In genomic region chr15:96347181-96348111, GRCh38 we compare ENCODE assay signal across 12 cellular contexts. TPM values are rescaled to one million over a fixed set of nuclear protein-coding genes. Genes with fewer than 3 reads are reported as not detected.
A peak's percentile ranks its signal among the peaks of the same experiment; 100 is the strongest.
DNase-seq lines count a peak whose midpoint lies in the region; TF ChIP-seq lines count a peak whose summit lies in the region.
"Had no signal": no experiment of that assay in that cellular context is flagged by ENCODE, and none has a peak within 500 bp of the region (broad histone marks: within the 10 kb centered on the region; RNA-seq: fewer than 3 reads in every experiment).

No MANE protein-coding gene starts in this region.

- H3K9me3 Mint-ChIP-seq in immature natural killer cell: peaks cover 0 to 46% (median 3%) of the 10 kb centered on the region in 6 donors

- no peak for DNase-seq in AG10803 (ENCODE audit: low read depth)
- no peak for DNase-seq in SK-N-MC (ENCODE audit: low read depth, low spot score)
- DNase-seq in foreskin fibroblast: no peak
- DNase-seq in osteoblast (ENCODE audit: insufficient read length, low spot score, missing footprints): no peak
- no peak for DNase-seq in effector CD4-positive, alpha-beta T cell
- DNase-seq in NCI-H2196 treated with DMSO at 0.1 percent for 48 hours (lab: John Stamatoyannopoulos, UW; ENCODE audit: unreplicated experiment): no peak
- no peak for DNase-seq in NCI-H226
- DNase-seq in immature natural killer cell: no peak
- DNase-seq: CD4-positive, CD25-positive, alpha-beta regulatory T cell; hypothalamus; stimulated activated CD4-positive, alpha-beta T cell treated with anti-CD3 and anti-CD28 coated beads, Interleukin-2, amount 100 ng/mL, for 24 hours; T-helper 1 cell had no signal

- H3K27me3 Mint-ChIP-seq in immature natural killer cell (ENCODE audit: low read depth in 3 of 3): peaks cover 33 to 78% (median 59%) of the 10 kb centered on the region in 3 donors

- H3K4me2 ChIP-seq in osteoblast (ENCODE audit: insufficient read depth, low read length): peak overlapping the region; percentile 21

- H3K9me3 ChIP-seq in SK-N-MC (ENCODE audit: low read depth, low read length) (no peaks in the 10 kb centered on the region), osteoblast (ENCODE audit: low read depth, low read length) (no peaks in the 10 kb centered on the region)

- H3K4me3 Mint-ChIP-seq in immature natural killer cell: no peak overlapping the region

- peaks cover 0 to 10% (median 5%) of the 10 kb centered on the region in 3 donors for H3K36me3 Mint-ChIP-seq in immature natural killer cell
- H3K36me3 Mint-ChIP-seq: CD4-positive, CD25-positive, alpha-beta regulatory T cell had no signal

- no peak overlapping the region for H2AFZ ChIP-seq in osteoblast (ENCODE audit: low read length)

- peak overlapping the region; percentile 79; the same call in 1 of the 2 replicates for H3K27ac ChIP-seq in SK-N-MC
- peak overlapping the region; percentile 34 for H3K27ac ChIP-seq in osteoblast (ENCODE audit: low read depth, low read length)

- peaks cover 35% of the 10 kb centered on the region for H3K4me1 ChIP-seq in osteoblast (ENCODE audit: insufficient read depth, low read length)

- no peaks in the 10 kb centered on the region for H4K20me1 ChIP-seq in osteoblast (ENCODE audit: insufficient read depth, low read length)

- H3K36me3 ChIP-seq in SK-N-MC (ENCODE audit: insufficient read depth, low read length) (no peaks in the 10 kb centered on the region; the same call in 1 of the 2 replicates), osteoblast (ENCODE audit: insufficient read depth, low read length) (peaks cover 9% of the 10 kb centered on the region)

- H3K4me1 Mint-ChIP-seq in immature natural killer cell: no peaks in the 10 kb centered on the region

- TF ChIP-seq CTCF in AG10803 (conservative IDR thresholded peaks at IDR 0.05; ENCODE audit: low read length) (no peak), foreskin fibroblast (IDR thresholded peaks at IDR 0.05; ENCODE audit: low read depth, low read length) (no peak), osteoblast (IDR thresholded peaks at IDR 0.05; ENCODE audit: extremely low read depth, low read depth, low read length) (no peak)

- H3K9ac ChIP-seq in SK-N-MC (ENCODE audit: insufficient read length): peak overlapping the region; percentile 64

- peaks cover 79% of the 10 kb centered on the region for H3K79me2 ChIP-seq in osteoblast (ENCODE audit: insufficient read depth, low read length)

- H3K27ac Mint-ChIP-seq in immature natural killer cell: no peak overlapping the region
- H3K27ac Mint-ChIP-seq: CD4-positive, CD25-positive, alpha-beta regulatory T cell had no signal

- peak overlapping the region; percentile 67 for H3K4me3 ChIP-seq in AG10803 (ENCODE audit: low read length)
- H3K4me3 ChIP-seq in SK-N-MC: peak overlapping the region; percentile 78
- H3K4me3 ChIP-seq in foreskin fibroblast (ENCODE audit: low read depth in 1 of 2, low read length in 2 of 2): peak overlapping the region; percentile 15 to 58
- no peak overlapping the region for H3K4me3 ChIP-seq in osteoblast (ENCODE audit: insufficient read depth, low read length)

- H3K27me3 ChIP-seq in osteoblast (ENCODE audit: insufficient read depth, low read length): no peaks in the 10 kb centered on the region

RNA-seq across cellular contexts. Expression of gene NR2F2, which starts 16.9 kb away (rescaled TPM):
- total RNA-seq in osteoblast: 13.0 and 14.5 TPM in 2 replicates
- polyA plus RNA-seq in immature natural killer cell: not detected
- total RNA-seq: CD4-positive, CD25-positive, alpha-beta regulatory T cell had no signal
- polyA plus RNA-seq: CD4-positive, CD25-positive, alpha-beta regulatory T cell had no signal
